15 cellular contexts compared by ENCODE assay signal in genomic region chr19:33471111-33471996, GRCh38.
"Had no signal": no experiment of that assay in that cellular context is flagged by ENCODE, and none has a peak within 500 bp of the region (broad histone marks: within the 10 kb centered on the region; RNA-seq: fewer than 3 reads in every experiment).

No MANE protein-coding gene starts in this region.

- H3K36me3 ChIP-seq: brain microvascular endothelial cell, neutrophil, thoracic aorta had no signal

- H3K4me3 ChIP-seq: heart left ventricle, thoracic aorta had no signal

- ATAC-seq: activated CD4-positive, CD25-positive, alpha-beta regulatory T cell treated with anti-CD3 and anti-CD28 coated beads, Interleukin-2, amount 50 U/mL, for 24 hours; activated CD8-positive, alpha-beta T cell treated with anti-CD3 and anti-CD28 coated beads for 36 hours; activated naive CD4-positive, alpha-beta T cell treated with anti-CD3 and anti-CD28 coated beads, Interleukin-2, amount 50 U/mL, for 72 hours; activated T-cell treated with anti-CD3 and anti-CD28 coated beads, Interleukin-2, amount 50 U/mL, for 72 hours; heart left ventricle; left cardiac atrium; T-cell had no signal

- DNase-seq: activated CD4-positive, alpha-beta T cell treated with anti-CD3 and anti-CD28 coated beads, Interleukin-2, amount 10 ng/mL, durations not matched to agents 24 days and 14 days; activated CD8-positive, alpha-beta T cell treated with anti-CD3 and anti-CD28 coated beads for 36 hours; activated T-cell treated with anti-CD3 and anti-CD28 coated beads, Interleukin-2, amount 50 U/mL, for 72 hours; brain microvascular endothelial cell; central memory CD4-positive, alpha-beta T cell; left cardiac atrium; stimulated activated CD4-positive, alpha-beta T cell treated with anti-CD3 and anti-CD28 coated beads, Interleukin-4, amount 100 ng/mL, for 1 hour; stimulated activated naive CD4-positive, alpha-beta T cell treated with Interleukin-2 at 50 U/mL for 16 hours had no signal

- H3K27me3 ChIP-seq: brain microvascular endothelial cell, heart left ventricle, neutrophil had no signal

- H3K27ac ChIP-seq: heart left ventricle, neutrophil, thoracic aorta, VCaP had no signal

- H3K9me3 ChIP-seq: heart left ventricle, neutrophil, thoracic aorta had no signal
